8 cellular contexts compared by ENCODE assay signal in genomic region chr9:86354882-86355399, GRCh38. TPM values are rescaled to one million over a fixed set of nuclear protein-coding genes. Genes with fewer than 3 reads are reported as not detected.
A peak's percentile ranks its signal among the peaks of the same experiment; 100 is the strongest.
DNase-seq lines count a peak whose midpoint lies in the region; ATAC-seq and TF ChIP-seq lines count a peak whose summit lies in the region.

No MANE protein-coding gene starts in this region.

- H3K4me3 ChIP-seq in iPS-18a (ENCODE audit: low read length) = peak overlapping the region; percentile 86

- ATAC-seq in activated naive CD8-positive, alpha-beta T cell treated with anti-CD3 and anti-CD28 coated beads, Interleukin-2, amount 10 ng/mL, durations not matched to agents 7 days and 5 days (ENCODE audit: low read depth) = no peak
- ATAC-seq in stimulated activated naive CD8-positive, alpha-beta T cell treated with anti-CD3 and anti-CD28 coated beads, Interleukin-15, amount 100 ng/mL, for 72 hours = peak; percentile 35
- no peak for ATAC-seq in GM19467 (IDR thresholded peaks at IDR 0.05; ENCODE audit: unreplicated experiment)

- H3K9me3 ChIP-seq in iPS-18a (ENCODE audit: control insufficient read depth, low read depth, low read length) = no peaks in the 10 kb centered on the region

- H3K9me3 Mint-ChIP-seq in HFFc6 = no peaks in the 10 kb centered on the region
- H3K9me3 Mint-ChIP-seq in activated naive CD8-positive, alpha-beta T cell treated with anti-CD3 and anti-CD28 coated beads, Interleukin-2, amount 10 ng/mL, durations not matched to agents 7 days and 5 days = no peaks in the 10 kb centered on the region
- no peaks in the 10 kb centered on the region for H3K9me3 Mint-ChIP-seq in stimulated activated naive CD8-positive, alpha-beta T cell treated with anti-CD3 and anti-CD28 coated beads, Interleukin-15, amount 100 ng/mL, for 72 hours

- H3K27me3 ChIP-seq in iPS-18a (ENCODE audit: control insufficient read depth, insufficient read depth, low read length) = peaks cover 11% of the 10 kb centered on the region

- peak overlapping the region; percentile 68 for H3K9ac ChIP-seq in iPS-18a (ENCODE audit: low read length)

- peaks cover 39% of the 10 kb centered on the region for H3K4me1 Mint-ChIP-seq in HFFc6 (ENCODE audit: low read depth)
- peaks cover 26% of the 10 kb centered on the region for H3K4me1 Mint-ChIP-seq in activated naive CD8-positive, alpha-beta T cell treated with anti-CD3 and anti-CD28 coated beads, Interleukin-2, amount 10 ng/mL, durations not matched to agents 7 days and 5 days
- H3K4me1 Mint-ChIP-seq in stimulated activated naive CD8-positive, alpha-beta T cell treated with anti-CD3 and anti-CD28 coated beads, Interleukin-15, amount 100 ng/mL, for 72 hours = peaks cover 33% of the 10 kb centered on the region

- H3K4me3 Mint-ChIP-seq in HFFc6 = peak overlapping the region; percentile 98
- peak overlapping the region; percentile 99 for H3K4me3 Mint-ChIP-seq in activated naive CD8-positive, alpha-beta T cell treated with anti-CD3 and anti-CD28 coated beads, Interleukin-2, amount 10 ng/mL, durations not matched to agents 7 days and 5 days
- H3K4me3 Mint-ChIP-seq in stimulated activated naive CD8-positive, alpha-beta T cell treated with anti-CD3 and anti-CD28 coated beads, Interleukin-15, amount 100 ng/mL, for 72 hours = peak overlapping the region; percentile 99 to 100

- peaks cover 18% of the 10 kb centered on the region for H3K36me3 Mint-ChIP-seq in HFFc6 (ENCODE audit: low read depth)
- peaks cover 19% of the 10 kb centered on the region for H3K36me3 Mint-ChIP-seq in activated naive CD8-positive, alpha-beta T cell treated with anti-CD3 and anti-CD28 coated beads, Interleukin-2, amount 10 ng/mL, durations not matched to agents 7 days and 5 days

- POLR2A ChIA-PET in activated naive CD8-positive, alpha-beta T cell treated with anti-CD3 and anti-CD28 coated beads, Interleukin-2, amount 10 ng/mL, durations not matched to agents 7 days and 5 days (lab: Charles Lee) = no interaction called here

- peak; percentile 39 for DNase-seq in AG08396 (ENCODE audit: low spot score)
- DNase-seq in HFFc6 = peak; percentile 9
- no peak for DNase-seq in activated naive CD8-positive, alpha-beta T cell treated with anti-CD3 and anti-CD28 coated beads, Interleukin-2, amount 10 ng/mL, durations not matched to agents 7 days and 5 days
- DNase-seq in stimulated activated naive CD8-positive, alpha-beta T cell treated with anti-CD3 and anti-CD28 coated beads, Interleukin-15, amount 100 ng/mL, for 72 hours = no peak
- no peak for DNase-seq in HT-29 (ENCODE audit: low spot score)
- DNase-seq in activated CD8-positive, alpha-beta memory T cell treated with anti-CD3 and anti-CD28 coated beads for 24 hours = no peak

- no peak overlapping the region for H3K27ac ChIP-seq in iPS-18a (ENCODE audit: low read length)

- H3K4me1 ChIP-seq in iPS-18a (ENCODE audit: control insufficient read depth, low read depth, low read length) = peaks cover 11% of the 10 kb centered on the region

- peak overlapping the region; percentile 90 for H3K27ac Mint-ChIP-seq in HFFc6
- H3K27ac Mint-ChIP-seq in activated naive CD8-positive, alpha-beta T cell treated with anti-CD3 and anti-CD28 coated beads, Interleukin-2, amount 10 ng/mL, durations not matched to agents 7 days and 5 days = peak overlapping the region; percentile 82
- H3K27ac Mint-ChIP-seq in stimulated activated naive CD8-positive, alpha-beta T cell treated with anti-CD3 and anti-CD28 coated beads, Interleukin-15, amount 100 ng/mL, for 72 hours = peak overlapping the region; percentile 73 to 96

- TF ChIP-seq CTCF in HFFc6 (IDR thresholded peaks at IDR 0.05) = peak; percentile 40; the same call in 1 of the 2 replicates

- peaks cover 6% of the 10 kb centered on the region for H3K36me3 ChIP-seq in iPS-18a (ENCODE audit: control insufficient read depth, low read depth, low read length)

- H3K27me3 Mint-ChIP-seq in HFFc6 (ENCODE audit: insufficient read depth) = peaks cover 4% of the 10 kb centered on the region
- peaks cover 11% of the 10 kb centered on the region for H3K27me3 Mint-ChIP-seq in activated naive CD8-positive, alpha-beta T cell treated with anti-CD3 and anti-CD28 coated beads, Interleukin-2, amount 10 ng/mL, durations not matched to agents 7 days and 5 days
- H3K27me3 Mint-ChIP-seq in stimulated activated naive CD8-positive, alpha-beta T cell treated with anti-CD3 and anti-CD28 coated beads, Interleukin-15, amount 100 ng/mL, for 72 hours = no peaks in the 10 kb centered on the region

RNA-seq across cellular contexts. Expression of gene TUT7, which starts 0.7 kb away (rescaled TPM):
- total RNA-seq in HFFc6 (2021; fragmentation: NEBNext Ultra II Directional; extraction: Animal tissue kit (Norgen Biotek cat#: 25700)) = 10 to 100 TPM; 17.8 to 23.9 (median 19.2) TPM
- 10 to 100 TPM; 46.6 to 49.3 TPM for total RNA-seq in activated naive CD8-positive, alpha-beta T cell treated with anti-CD3 and anti-CD28 coated beads, Interleukin-2, amount 10 ng/mL, durations not matched to agents 7 days and 5 days
- total RNA-seq in HT-29 (2014; rRNA removed; shearing (Covaris generic)) = 10.2 and 11.1 TPM in 2 replicates

Comparison
In these comparisons a context has a peak if more than half of its experiments do, and no peak if none do; other contexts are left out.
1. DNase-seq: peak in AG08396 (single experiment) and HFFc6 (single experiment); none in activated naive CD8-positive, alpha-beta T cell treated with anti-CD3 and anti-CD28 coated beads, Interleukin-2, amount 10 ng/mL, durations not matched to agents 7 days and 5 days (single experiment), stimulated activated naive CD8-positive, alpha-beta T cell treated with anti-CD3 and anti-CD28 coated beads, Interleukin-15, amount 100 ng/mL, for 72 hours (0 of 2), HT-29 (single experiment) and activated CD8-positive, alpha-beta memory T cell treated with anti-CD3 and anti-CD28 coated beads for 24 hours (single experiment).
2. Peak in every context shown above with its lines, with median percentiles within 50 percentile points of each other: H3K27ac Mint-ChIP-seq and H3K4me3 Mint-ChIP-seq.